Comparison of ENCODE assay signal across 9 cellular contexts in genomic region chr1:240134113-240134512, GRCh38. TPM values are rescaled to one million over a fixed set of nuclear protein-coding genes. Genes with fewer than 3 reads are reported as not detected.
"Had no signal": no experiment of that assay in that cellular context is flagged by ENCODE, and none has a peak within 500 bp of the region (broad histone marks: within the 10 kb centered on the region; RNA-seq: fewer than 3 reads in every experiment).

No MANE protein-coding gene starts in this region.

- DNase-seq: GDM1, GF-D8 had no signal

- H3K4me3 ChIP-seq: GM12878 had no signal

- FAIRE-seq: G401.6, GM12878, GM12891, GM12892, GM18507, GM19239 had no signal

- ATAC-seq: GM12878 had no signal

RNA-seq across cellular contexts. Expression of gene FMN2, which starts 42.4 kb away (rescaled TPM):
- total RNA-seq: G401, GM12878 had no signal
